Comparison of ENCODE assay signal across 17 cellular contexts in the genomic region with DNA sequence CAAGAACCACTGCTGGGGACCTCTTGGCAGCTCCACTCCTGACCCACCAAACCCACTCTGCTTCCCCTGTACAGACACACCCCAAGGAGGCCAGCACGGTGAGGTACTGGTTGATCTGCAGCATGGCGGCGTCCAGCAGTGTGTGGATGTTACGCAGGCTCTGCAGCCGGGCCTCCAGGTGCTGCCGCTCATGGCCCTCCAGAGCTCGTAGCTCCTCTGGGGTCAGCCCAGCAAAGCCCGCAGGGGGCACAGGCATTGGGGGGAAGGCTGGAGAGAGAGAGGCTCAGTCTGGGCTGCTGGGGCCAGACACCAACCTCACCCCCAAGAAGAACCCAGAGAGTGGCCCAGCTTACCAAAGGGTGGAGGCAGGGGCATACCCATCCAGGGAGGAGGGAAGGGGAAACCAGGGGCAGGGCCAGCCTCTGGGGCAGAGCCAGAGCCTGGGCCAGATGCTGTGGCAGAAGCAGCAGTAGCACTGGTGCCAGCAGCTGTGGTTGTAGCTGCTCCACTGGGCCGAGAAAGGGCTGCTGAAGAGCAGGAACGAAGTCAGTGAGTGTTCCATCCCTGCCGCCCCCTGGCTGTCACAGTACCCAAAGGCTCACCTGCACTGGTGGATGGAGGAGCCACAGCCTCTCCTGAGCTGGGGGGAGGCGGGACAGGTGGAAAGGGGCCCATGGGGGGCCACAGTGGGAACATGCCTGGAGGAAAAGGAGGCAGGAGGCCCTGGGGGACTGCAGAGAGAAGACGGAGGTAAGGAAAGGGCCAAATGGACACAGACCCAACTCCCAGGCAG. TPM values are rescaled to one million over a fixed set of nuclear protein-coding genes. Genes with fewer than 3 reads are reported as not detected.
A peak's percentile ranks its signal among the peaks of the same experiment; 100 is the strongest.
DNase-seq lines count a peak whose midpoint lies in the region; TF ChIP-seq lines count a peak whose summit lies in the region.
"Had no signal": no experiment of that assay in that cellular context is flagged by ENCODE, and none has a peak within 500 bp of the region (broad histone marks: within the 10 kb centered on the region; RNA-seq: fewer than 3 reads in every experiment).

No MANE protein-coding gene starts in this region.

- 86 to 94% methylated on average over 13 of the region's 13 CpGs for whole genome bisulfite sequencing in sigmoid colon, 2 donors

- H3K36me3 ChIP-seq in Karpas-422 (ENCODE audit: insufficient read depth, low read length): peaks cover 45% of the 10 kb centered on the region
- peaks cover 49 to 82% (median 71%) of the 10 kb centered on the region in 4 donors for H3K36me3 ChIP-seq in sigmoid colon

- H3K9me3 ChIP-seq in Karpas-422 (ENCODE audit: low read length): no peaks in the 10 kb centered on the region
- H3K9me3 ChIP-seq in sigmoid colon: no peaks in the 10 kb centered on the region
- H3K9me3 ChIP-seq: heart left ventricle, thyroid gland had no signal

- H3K9me2 ChIP-seq in Karpas-422 (replicated peaks; ENCODE audit: insufficient read depth, low read length): no peaks in the 10 kb centered on the region

- DNase-seq in GM10248 (ENCODE audit: extremely low spot score) (no peak), Karpas-422 (peak; percentile 84), chondrocyte (ENCODE audit: low spot score) (peak; percentile 86), sigmoid colon (peak; percentile 64), NCI-H748 (lab: John Stamatoyannopoulos, UW; ENCODE audit: unreplicated experiment) (no peak), HPDE6-E6E7 (ENCODE audit: extremely low spot score) (no peak)
- DNase-seq in activated CD4-positive, alpha-beta T cell treated with anti-CD3 and anti-CD28 coated beads, Interleukin-2, amount 50 U/mL, for 48 hours: no peak
- DNase-seq: left ventricle myocardium superior; NCI-H1092; NCI-H2081; nucleus accumbens; Right ventricle myocardium superior; stimulated activated naive CD4-positive, alpha-beta T cell; thyroid gland had no signal

- H3K4me1 Mint-ChIP-seq in chondrocyte (ENCODE audit: low read depth): peaks cover 14% of the 10 kb centered on the region

- no peaks in the 10 kb centered on the region for H3K27me3 Mint-ChIP-seq in chondrocyte (ENCODE audit: low read depth)

- peak overlapping the region; percentile 98 for H3K4me2 ChIP-seq in Karpas-422 (ENCODE audit: low read depth, low read length, poor library complexity, severe bottlenecking)
- H3K4me2 ChIP-seq: KMS-11 had no signal

- peak overlapping the region; percentile 99 for H3K9ac ChIP-seq in Karpas-422 (ENCODE audit: low read length)
- H3K9ac ChIP-seq: KMS-11 had no signal

- peaks cover 58% of the 10 kb centered on the region for H3K4me1 ChIP-seq in Karpas-422 (ENCODE audit: low read length)
- H3K4me1 ChIP-seq in sigmoid colon: peaks cover 0 to 22% (median 17%) of the 10 kb centered on the region in 4 donors

- H3K27ac Mint-ChIP-seq in chondrocyte (ENCODE audit: unreplicated experiment): no peak overlapping the region

- intact Hi-C loops in sigmoid colon (cut with DNase I): loop anchor here (5.0 kb wide), 1 partner anchor 132 kb away; the partner anchor contains the start of gene POLA2

- H2AFZ ChIP-seq in Karpas-422 (ENCODE audit: low read length): no peak overlapping the region

- peaks cover 10% of the 10 kb centered on the region for H3K36me3 Mint-ChIP-seq in chondrocyte (ENCODE audit: low read depth)

- TF ChIP-seq POLR2A in sigmoid colon (IDR thresholded peaks at IDR 0.05): no peak

- POLR2A ChIA-PET in GM10248 (lab: Yijun Ruan, JAX): interaction anchor here (0.6 to 1.2 kb wide), 3 partner anchors 8 to 600 kb away, joined by 4 to 6 read pairs (median 5); partner anchors contain the start of genes FAU and MRPL49

- no peaks in the 10 kb centered on the region for H3K9me3 Mint-ChIP-seq in chondrocyte (ENCODE audit: low read depth)
- H3K9me3 Mint-ChIP-seq: activated naive CD4-positive, alpha-beta T cell treated with anti-CD3 and anti-CD28 coated beads, Interleukin-2, amount 50 U/mL, for 72 hours had no signal

- no peaks in the 10 kb centered on the region for H3K27me3 ChIP-seq in Karpas-422 (ENCODE audit: low read length)
- no peaks in the 10 kb centered on the region for H3K27me3 ChIP-seq in sigmoid colon
- H3K27me3 ChIP-seq: heart left ventricle, thyroid gland had no signal

- no peak for TF ChIP-seq EP300 in sigmoid colon (IDR thresholded peaks at IDR 0.05)

- H3K4me3 ChIP-seq in Karpas-422 (ENCODE audit: low read length): peak overlapping the region; percentile 91; the same call in 1 of the 2 replicates
- H3K4me3 ChIP-seq in sigmoid colon: no peak overlapping the region
- H3K4me3 ChIP-seq: heart left ventricle, thyroid gland had no signal

- peak; percentile 11 for TF ChIP-seq CTCF in GM10248 (IDR thresholded peaks at IDR 0.05; ENCODE audit: control extremely low read depth, extremely low read depth, low read depth, missing control alignments)
- no peak for TF ChIP-seq CTCF in chondrocyte (IDR thresholded peaks at IDR 0.05)
- TF ChIP-seq CTCF in sigmoid colon (IDR thresholded peaks at IDR 0.05): no peak

- peaks cover 27% of the 10 kb centered on the region for H3K79me2 ChIP-seq in Karpas-422 (ENCODE audit: low read length)

- H4K20me1 ChIP-seq in Karpas-422 (ENCODE audit: insufficient read depth, low read depth, low read length): peaks cover 34% of the 10 kb centered on the region; the same call in 1 of the 2 replicates

- H3K4me3 Mint-ChIP-seq in chondrocyte (ENCODE audit: unreplicated experiment): no peak overlapping the region

- CTCF ChIA-PET in GM10248 (lab: Yijun Ruan, JAX): interaction anchor here (1.0 to 5.1 kb wide), 4 partner anchors 9 to 52 kb away, joined by 3 to 24 read pairs (median 9); partner anchors contain the start of genes CAPN1, TM7SF2 and ZNHIT2

- H3K27ac ChIP-seq in Karpas-422 (ENCODE audit: low read length) (peak overlapping the region; percentile 100), sigmoid colon (no peak overlapping the region)
- H3K27ac ChIP-seq: heart left ventricle, KMS-11, thyroid gland had no signal

RNA-seq across cellular contexts. Expression of gene SYVN1, which starts 4.5 kb away (rescaled TPM):
- total RNA-seq in Karpas-422 (2014; rRNA removed; shearing (Covaris generic); ENCODE audit: low replicate concordance): 73.6 and 118 TPM in 2 replicates
- total RNA-seq in chondrocyte (47.5 to 53.5 TPM (median 49.2 TPM) in 3 replicates), sigmoid colon (10 to 100 TPM; 17.1 to 36.0 (median 24.3) TPM)
- polyA plus RNA-seq in sigmoid colon: 10 to 100 TPM in 1 of 3 donors, 1 to 10 TPM in 2; 5.1 to 43.5 (median 7.2) TPM

RNA-seq across cellular contexts. Expression of gene MRPL49, which starts 7.7 kb away (rescaled TPM):
- 44.5 and 65.8 TPM in 2 replicates for total RNA-seq in Karpas-422 (2014; rRNA removed; shearing (Covaris generic); ENCODE audit: low replicate concordance)
- total RNA-seq in chondrocyte: 37.2 to 43.2 TPM (median 40.5 TPM) in 3 replicates
- total RNA-seq in sigmoid colon: 100 to 1,000 TPM in 1 of 4 donors, 10 to 100 TPM in 3; 41.5 to 104 (median 72.4) TPM
- polyA plus RNA-seq in sigmoid colon: 10 to 100 TPM; 63.7 to 76.3 (median 69.8) TPM

RNA-seq across cellular contexts. Expression of gene FAU, which starts 7.9 kb away (rescaled TPM):
- 662 and 1,340 TPM in 2 replicates for total RNA-seq in Karpas-422 (2014; rRNA removed; shearing (Covaris generic); ENCODE audit: low replicate concordance)
- total RNA-seq in chondrocyte: 506 to 669 TPM (median 519 TPM) in 3 replicates
- total RNA-seq in sigmoid colon: 1,000 to 10,000 TPM; 1,235 to 1,561 (median 1,347) TPM
- 1,000 to 10,000 TPM in 2 of 3 donors, 100 to 1,000 TPM in 1; 811 to 1,178 (median 1,151) TPM for polyA plus RNA-seq in sigmoid colon

RNA-seq across cellular contexts. Expression of gene ZNHIT2, which starts 12.3 kb away (rescaled TPM):
- total RNA-seq in Karpas-422 (2014; rRNA removed; shearing (Covaris generic); ENCODE audit: low replicate concordance): 11.3 and 18.0 TPM in 2 replicates
- 7.9 to 8.7 TPM (median 7.9 TPM) in 3 replicates for total RNA-seq in chondrocyte
- 10 to 100 TPM; 13.6 to 16.3 (median 15.0) TPM for total RNA-seq in sigmoid colon
- polyA plus RNA-seq in sigmoid colon: 10 to 100 TPM in 1 of 3 donors, 1 to 10 TPM in 2; 8.3 to 12.7 (median 9.6) TPM

RNA-seq across cellular contexts. Expression of gene TM7SF2, which starts 18.2 kb away (rescaled TPM):
- 160 and 161 TPM in 2 replicates for total RNA-seq in Karpas-422 (2014; rRNA removed; shearing (Covaris generic); ENCODE audit: low replicate concordance)
- 10.3 to 14.4 TPM (median 10.7 TPM) in 3 replicates for total RNA-seq in chondrocyte
- 10 to 100 TPM; 15.6 to 20.3 (median 17.5) TPM for total RNA-seq in sigmoid colon
- 10 to 100 TPM in 2 of 3 donors, 1 to 10 TPM in 1; 3.6 to 43.2 (median 10.2) TPM for polyA plus RNA-seq in sigmoid colon

Comparison
In these comparisons a context has a peak if more than half of its experiments do, and no peak if none do; other contexts are left out.
1. DNase-seq: peak in Karpas-422 (single experiment), chondrocyte (single experiment) and sigmoid colon (single experiment); none in GM10248 (single experiment), NCI-H748 (single experiment), HPDE6-E6E7 (single experiment) and activated CD4-positive, alpha-beta T cell treated with anti-CD3 and anti-CD28 coated beads, Interleukin-2, amount 50 U/mL, for 48 hours (0 of 2).